15 cellular contexts compared by ENCODE assay signal in the genomic region with DNA sequence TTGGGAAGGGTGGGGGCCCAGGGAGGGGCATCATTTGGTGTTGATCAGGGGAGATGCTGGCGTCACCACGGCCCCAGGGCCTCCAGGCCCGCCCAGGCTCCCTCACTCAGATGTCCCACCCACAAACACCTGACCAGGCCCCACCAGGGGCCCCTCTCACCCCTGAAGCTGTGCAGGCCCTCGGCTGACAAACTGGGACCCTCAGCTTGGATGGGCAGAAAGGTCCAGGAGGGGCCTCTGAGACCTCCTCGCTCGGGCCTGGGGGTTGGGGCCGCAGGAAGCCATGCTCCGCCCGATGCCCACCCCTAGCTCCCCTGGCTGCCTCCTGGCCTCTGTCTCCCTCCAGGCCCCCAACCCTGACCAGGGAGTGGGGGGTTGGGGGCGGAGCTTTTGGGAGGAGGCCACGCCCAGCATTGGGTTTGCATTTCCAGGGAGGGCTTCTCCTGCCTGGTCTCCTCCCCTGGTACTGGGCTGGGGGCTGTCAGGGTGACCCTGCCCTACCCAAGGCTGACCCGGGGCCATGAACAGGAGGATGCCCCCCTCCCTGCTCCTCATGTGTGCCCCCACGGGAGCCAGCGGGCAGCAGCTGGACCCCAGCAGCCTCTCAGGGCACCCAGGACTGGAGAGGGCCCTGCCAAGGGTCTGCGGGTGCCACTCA. TPM values are rescaled to one million over a fixed set of nuclear protein-coding genes. Genes with fewer than 3 reads are reported as not detected.
A peak's percentile ranks its signal among the peaks of the same experiment; 100 is the strongest.
DNase-seq lines count a peak whose midpoint lies in the region; ATAC-seq and TF ChIP-seq lines count a peak whose summit lies in the region.
"Had no signal": no experiment of that assay in that cellular context is flagged by ENCODE, and none has a peak within 500 bp of the region (broad histone marks: within the 10 kb centered on the region; RNA-seq: fewer than 3 reads in every experiment).

No MANE protein-coding gene starts in this region.

- intact Hi-C loops in activated naive CD4-positive, alpha-beta T cell treated with anti-CD3 and anti-CD28 coated beads for 36 hours (cut with micrococcal nuclease) = no loop called here
- intact Hi-C loops in uterus (cut with DNase I; ENCODE audit: low total_unique reads) = no loop called here

- DNase-seq in activated naive CD4-positive, alpha-beta T cell treated with anti-CD3 and anti-CD28 coated beads for 36 hours = peak; percentile 2
- no peak for DNase-seq in activated naive CD4-positive, alpha-beta T cell (lab: John Stamatoyannopoulos, UW)
- DNase-seq in effector CD4-positive, alpha-beta T cell = peak; percentile 1
- DNase-seq in uterus (peak; percentile 18 to 22), GM13976 (ENCODE audit: low spot score) (no peak), mucosa of gallbladder (ENCODE audit: low spot score) (no peak)
- DNase-seq: caudate nucleus; MV-4-11; NCI-H446; stimulated activated CD4-positive, alpha-beta T cell treated with anti-CD3 and anti-CD28 coated beads, Interleukin-12 subunit alpha, Interleukin-12 subunit beta, amount 100 ng/mL, for 4 hours had no signal

- peak overlapping the region; percentile 60 to 75 for H3K27ac ChIP-seq in mucosa of rectum (ENCODE audit: low read depth in 2 of 2, low read length in 2 of 2)
- peak overlapping the region; percentile 88 to 93 for H3K27ac ChIP-seq in uterus
- H3K27ac ChIP-seq: heart right ventricle, neutrophil, suprapubic skin had no signal

- H3K4me3 Mint-ChIP-seq in activated naive CD4-positive, alpha-beta T cell treated with anti-CD3 and anti-CD28 coated beads for 36 hours = no peak overlapping the region

- H3K9me3 ChIP-seq in mucosa of rectum (ENCODE audit: control insufficient read depth in 2 of 2, low read length in 2 of 2) = no peaks in the 10 kb centered on the region
- H3K9me3 ChIP-seq in uterus = no peaks in the 10 kb centered on the region
- H3K9me3 ChIP-seq: heart right ventricle, neutrophil, suprapubic skin had no signal

- H3K4me3 ChIP-seq in mucosa of rectum (ENCODE audit: low read length in 2 of 2) (no peak overlapping the region), uterus (no peak overlapping the region)
- H3K4me3 ChIP-seq: heart right ventricle, suprapubic skin had no signal

- no peak for TF ChIP-seq POLR2A in uterus (IDR thresholded peaks at IDR 0.05)

- in situ Hi-C loops in GM13976 (cut with MboI; ENCODE audit: low sequenced_read_pairs, unreplicated experiment) = no loop called here

- peaks cover 69 to 79% of the 10 kb centered on the region in 2 donors for H3K4me1 ChIP-seq in mucosa of rectum (ENCODE audit: control insufficient read depth in 2 of 2, insufficient read depth in 2 of 2, low read length in 2 of 2)
- peaks cover 19 to 48% of the 10 kb centered on the region in 2 donors for H3K4me1 ChIP-seq in uterus

- H3K36me3 Mint-ChIP-seq in activated naive CD4-positive, alpha-beta T cell treated with anti-CD3 and anti-CD28 coated beads for 36 hours (ENCODE audit: low read depth) = no peaks in the 10 kb centered on the region

- H3K9me3 Mint-ChIP-seq in activated naive CD4-positive, alpha-beta T cell treated with anti-CD3 and anti-CD28 coated beads for 36 hours = no peaks in the 10 kb centered on the region

- H3K27ac Mint-ChIP-seq in activated naive CD4-positive, alpha-beta T cell treated with anti-CD3 and anti-CD28 coated beads for 36 hours = no peak overlapping the region

- CTCF ChIA-PET in activated naive CD4-positive, alpha-beta T cell treated with anti-CD3 and anti-CD28 coated beads for 36 hours (lab: Charles Lee) = no interaction called here

- H3K36me3 ChIP-seq in mucosa of rectum (ENCODE audit: control insufficient read depth in 2 of 2, insufficient read depth in 2 of 2, low read length in 2 of 2) (peaks cover 0 to under 1% of the 10 kb centered on the region in 2 donors), uterus (no peaks in the 10 kb centered on the region)
- H3K36me3 ChIP-seq: suprapubic skin had no signal

- peaks cover 16% of the 10 kb centered on the region for H3K4me1 Mint-ChIP-seq in activated naive CD4-positive, alpha-beta T cell treated with anti-CD3 and anti-CD28 coated beads for 36 hours (ENCODE audit: low read depth)

- H3K27me3 ChIP-seq in mucosa of rectum (ENCODE audit: control insufficient read depth in 2 of 2, insufficient read depth in 2 of 2, low read length in 2 of 2) (no peaks in the 10 kb centered on the region), uterus (no peaks in the 10 kb centered on the region)
- H3K27me3 ChIP-seq: heart right ventricle, suprapubic skin had no signal

- no peak for ATAC-seq in GM18907 (IDR thresholded peaks at IDR 0.05; ENCODE audit: unreplicated experiment)
- ATAC-seq: heart right ventricle had no signal

- H3K9ac ChIP-seq in mucosa of rectum (ENCODE audit: low read depth in 1 of 2, low read length in 2 of 2) = peak overlapping the region in 1 of 2 donors; percentile 20

- TF ChIP-seq CTCF in uterus (IDR thresholded peaks at IDR 0.05) = no peak
- TF ChIP-seq CTCF in GM13976 (IDR thresholded peaks at IDR 0.05; ENCODE audit: borderline replicate concordance, control extremely low read depth, extremely low read depth, insufficient read depth, missing control alignments) = no peak

- no peaks in the 10 kb centered on the region for H3K27me3 Mint-ChIP-seq in activated naive CD4-positive, alpha-beta T cell treated with anti-CD3 and anti-CD28 coated beads for 36 hours (ENCODE audit: low read depth)

RNA-seq across cellular contexts. Expression of a gene that starts 33.4 kb away (rescaled TPM):
- total RNA-seq in activated naive CD4-positive, alpha-beta T cell treated with anti-CD3 and anti-CD28 coated beads for 36 hours = 1 to 10 TPM; 4.8 to 5.5 TPM
- total RNA-seq in uterus (100 to 1,000 TPM in 2 of 4 donors, 10 to 100 TPM in 2; 60.6 to 262 (median 115) TPM), mucosa of gallbladder (52.0 TPM)

RNA-seq across cellular contexts. Expression of a gene that starts 43.2 kb away (rescaled TPM):
- total RNA-seq in activated naive CD4-positive, alpha-beta T cell treated with anti-CD3 and anti-CD28 coated beads for 36 hours = 100 to 1,000 TPM; 136 to 140 TPM
- 100 to 1,000 TPM; 104 to 193 (median 162) TPM for total RNA-seq in uterus
- total RNA-seq in mucosa of gallbladder = 213 TPM

Comparison
In these comparisons a context has a peak if more than half of its experiments do, and no peak if none do; other contexts are left out.
1. DNase-seq: peak in activated naive CD4-positive, alpha-beta T cell treated with anti-CD3 and anti-CD28 coated beads for 36 hours (single experiment), effector CD4-positive, alpha-beta T cell (single experiment) and uterus (2 of 2); none in activated naive CD4-positive, alpha-beta T cell (0 of 4), GM13976 (single experiment) and mucosa of gallbladder (single experiment).